16 cellular contexts compared by ENCODE assay signal in the genomic region with DNA sequence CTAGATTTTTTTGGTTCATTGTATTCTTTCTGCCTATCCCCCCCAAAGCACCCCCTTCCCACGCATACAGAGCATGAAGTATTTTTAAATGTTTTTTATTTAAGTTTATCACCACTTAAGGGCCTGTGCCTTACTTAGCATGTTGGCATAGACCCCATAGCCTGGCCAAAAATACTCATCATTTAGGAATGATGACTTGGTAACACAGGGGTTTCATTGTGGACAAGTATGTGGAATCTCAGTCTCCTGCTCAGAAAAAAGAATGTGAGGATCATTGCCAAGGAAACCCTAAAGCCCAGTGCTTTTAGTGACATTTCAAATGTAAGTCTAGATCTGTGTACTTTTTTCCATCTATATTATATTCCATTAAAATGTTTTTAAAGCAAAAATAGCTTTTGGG.
DNase-seq lines count a peak whose midpoint lies in the region; ATAC-seq and TF ChIP-seq lines count a peak whose summit lies in the region.
"Had no signal": no experiment of that assay in that cellular context is flagged by ENCODE, and none has a peak within 500 bp of the region (broad histone marks: within the 10 kb centered on the region; RNA-seq: fewer than 3 reads in every experiment).

No MANE protein-coding gene starts in this region.

- TF ChIP-seq EP300 in SK-N-SH (IDR thresholded peaks at IDR 0.05; ENCODE audit: borderline replicate concordance in 1 of 2, low read depth in 1 of 2, low read length in 1 of 2) (peak in 1 of 2 experiments; percentile 79; a peak in 1 of 4 replicates), gastroesophageal sphincter (IDR thresholded peaks at IDR 0.05) (no peak)

- no peak for ATAC-seq in gastroesophageal sphincter
- ATAC-seq: left ventricle myocardium superior; naive thymus-derived CD8-positive, alpha-beta T cell had no signal

- H3F3A ChIP-seq in GM23248 (ENCODE audit: insufficient read depth) (peaks cover 19% of the 10 kb centered on the region; the same call in 1 of the 2 replicates), SK-N-SH (replicated peaks; ENCODE audit: insufficient read depth) (peaks cover 28% of the 10 kb centered on the region)

- TF ChIP-seq RAD21 in SK-N-SH (IDR thresholded peaks at IDR 0.05; ENCODE audit: low read length) = no peak

- POLR2A ChIA-PET in SK-N-SH (lab: Yijun Ruan, JAX) = no interaction called here

- CTCF ChIA-PET in SK-N-SH (lab: Yijun Ruan, JAX) = no interaction called here

- peaks cover 16% of the 10 kb centered on the region for H3K4me1 Mint-ChIP-seq in glutamatergic neuron (ENCODE audit: low read depth, unreplicated experiment)
- H3K4me1 Mint-ChIP-seq: naive thymus-derived CD8-positive, alpha-beta T cell had no signal

- no peak for TF ChIP-seq CTCF in SK-N-SH (IDR thresholded peaks at IDR 0.05)
- no peak for TF ChIP-seq CTCF in fibroblast of pulmonary artery (IDR thresholded peaks at IDR 0.05; ENCODE audit: low read length, missing control alignments)
- TF ChIP-seq CTCF in gastroesophageal sphincter (IDR thresholded peaks at IDR 0.05) = no peak
- TF ChIP-seq CTCF in GM20000 (IDR thresholded peaks at IDR 0.05; ENCODE audit: extremely low read depth, missing control alignments) = no peak
- no peak for TF ChIP-seq CTCF in glutamatergic neuron (IDR thresholded peaks at IDR 0.05; ENCODE audit: partially characterized antibody, unreplicated experiment)

- 68 to 92% methylated on average over 1 of the region's 1 CpG for WGBS in GM23248 (ENCODE audit: low coverage in 1 of 2, low lambda C conversion rate in 2 of 2, missing lambda C conversion rate in 2 of 2), 2 experiments
- WGBS in SK-N-SH (ENCODE audit: low lambda C conversion rate) = 12% methylated on average over 1 of the region's 1 CpG
- WGBS in gastroesophageal sphincter (ENCODE audit: low coverage in 1 of 2), 2 donors = 50 to 60% methylated on average over 1 of the region's 1 CpG

- no peaks in the 10 kb centered on the region for H3K27me3 ChIP-seq in GM23248 (replicated peaks; ENCODE audit: insufficient read depth)
- no peaks in the 10 kb centered on the region for H3K27me3 ChIP-seq in SK-N-SH (ENCODE audit: insufficient read depth)
- H3K27me3 ChIP-seq in gastroesophageal sphincter = no peaks in the 10 kb centered on the region
- H3K27me3 ChIP-seq: cardiac muscle cell, thyroid gland had no signal

- H4K20me1 ChIP-seq in GM23248 (ENCODE audit: insufficient read depth) = no peaks in the 10 kb centered on the region
- H4K20me1 ChIP-seq in SK-N-SH (ENCODE audit: insufficient read depth) = no peaks in the 10 kb centered on the region

- no peak overlapping the region for H3K4me3 ChIP-seq in GM23248
- H3K4me3 ChIP-seq in SK-N-SH (ENCODE audit: low read depth in 2 of 2, low read length in 1 of 2) = no peak overlapping the region
- no peak overlapping the region for H3K4me3 ChIP-seq in fibroblast of pulmonary artery (replicated peaks; ENCODE audit: low read depth, low read length)
- no peak overlapping the region for H3K4me3 ChIP-seq in gastroesophageal sphincter
- H3K4me3 ChIP-seq: cardiac muscle cell, thyroid gland had no signal

- H3K27me3 Mint-ChIP-seq in glutamatergic neuron (ENCODE audit: unreplicated experiment) = no peaks in the 10 kb centered on the region

- H3K79me2 ChIP-seq in GM23248 (ENCODE audit: insufficient read depth) = peaks cover 90% of the 10 kb centered on the region
- H3K79me2 ChIP-seq in SK-N-SH (ENCODE audit: insufficient read depth) = peaks cover 96% of the 10 kb centered on the region

- no peak overlapping the region for H3K27ac Mint-ChIP-seq in glutamatergic neuron (ENCODE audit: unreplicated experiment)
- H3K27ac Mint-ChIP-seq: naive thymus-derived CD8-positive, alpha-beta T cell had no signal

- no peak overlapping the region for H3K4me3 Mint-ChIP-seq in glutamatergic neuron (ENCODE audit: unreplicated experiment)
- H3K4me3 Mint-ChIP-seq: naive thymus-derived CD8-positive, alpha-beta T cell had no signal

- no peaks in the 10 kb centered on the region for H3K9me3 Mint-ChIP-seq in glutamatergic neuron (ENCODE audit: unreplicated experiment)
- H3K9me3 Mint-ChIP-seq: naive thymus-derived CD8-positive, alpha-beta T cell had no signal

- H3K27ac ChIP-seq in GM23248 (peak overlapping the region; percentile 41), SK-N-SH (ENCODE audit: low read depth in 2 of 2, low read length in 1 of 2) (peak overlapping the region; percentile 22 to 78; a peak in 3 of 4 replicates), gastroesophageal sphincter (no peak overlapping the region)
- H3K27ac ChIP-seq: cardiac muscle cell, thyroid gland had no signal

- TF ChIP-seq POLR2A in gastroesophageal sphincter (IDR thresholded peaks at IDR 0.05) = no peak

- H3K9me3 ChIP-seq in GM23248 (ENCODE audit: low read depth) (no peaks in the 10 kb centered on the region), SK-N-SH (no peaks in the 10 kb centered on the region), gastroesophageal sphincter (no peaks in the 10 kb centered on the region)
- H3K9me3 ChIP-seq: Caco-2, thyroid gland had no signal

- H3K9me2 ChIP-seq in GM23248 (ENCODE audit: insufficient read depth) (no peaks in the 10 kb centered on the region), SK-N-SH (no peaks in the 10 kb centered on the region)

- no peaks in the 10 kb centered on the region for H3K36me3 Mint-ChIP-seq in glutamatergic neuron (ENCODE audit: unreplicated experiment)
- H3K36me3 Mint-ChIP-seq: naive thymus-derived CD8-positive, alpha-beta T cell had no signal

- no peak overlapping the region for H3K9ac ChIP-seq in GM23248
- H3K9ac ChIP-seq in SK-N-SH = no peak overlapping the region; the same call in 1 of the 2 replicates

- in situ Hi-C loops in GM23248 (cut with MboI) = loop anchor here (10.0 to 25.0 kb wide), 2 partner anchors 128 to 901 kb away; no protein-coding TSS in a partner anchor

- DNase-seq in GM23248 (peak; percentile 74), SK-N-SH (no peak), fibroblast of pulmonary artery (ENCODE audit: low read depth) (peak; percentile 81), NCI-H82 (lab: John Stamatoyannopoulos, UW) (no peak), GM20000 (ENCODE audit: low spot score) (no peak), glutamatergic neuron (no peak)
- DNase-seq: activated gamma-delta T cell treated with Interleukin-2 at 50 U/mL for 16 hours; Caco-2; hypothalamus; left ventricle myocardium superior; naive thymus-derived CD8-positive, alpha-beta T cell; NCI-H1048; NCI-H2171 treated with DMSO at 0.1 percent for 48 hours; thyroid gland had no signal

- peaks cover 45% of the 10 kb centered on the region for H3K4me1 ChIP-seq in GM23248 (ENCODE audit: insufficient read depth)
- peaks cover 24 to 34% of the 10 kb centered on the region in 2 experiments for H3K4me1 ChIP-seq in SK-N-SH (ENCODE audit: control insufficient read depth in 1 of 2, insufficient read depth in 2 of 2, low read depth in 1 of 2, low read length in 1 of 2)
- H3K4me1 ChIP-seq in gastroesophageal sphincter = no peaks in the 10 kb centered on the region
- H3K4me1 ChIP-seq: Caco-2, thyroid gland had no signal

- H3K36me3 ChIP-seq in GM23248 (ENCODE audit: low read depth) = no peaks in the 10 kb centered on the region
- peaks cover 0 to 11% of the 10 kb centered on the region in 2 experiments for H3K36me3 ChIP-seq in SK-N-SH (replicated peaks in 1 of 2; ENCODE audit: control insufficient read depth in 1 of 2, insufficient read depth in 2 of 2, low read length in 1 of 2)
- H3K36me3 ChIP-seq in gastroesophageal sphincter = no peaks in the 10 kb centered on the region
- H3K36me3 ChIP-seq: cardiac muscle cell, thyroid gland had no signal

- H3K4me2 ChIP-seq in GM23248 (ENCODE audit: unreplicated experiment) = peak overlapping the region; percentile 52
- H3K4me2 ChIP-seq in SK-N-SH = 0 out of 2 replicates have a peak overlapping the region, but pooled peaks have one; percentile 23

- no peak overlapping the region for H2AFZ ChIP-seq in GM23248
- no peak overlapping the region for H2AFZ ChIP-seq in SK-N-SH (ENCODE audit: low read depth)

TF ChIP-seq in SK-N-SH, 30 proteins besides CTCF, POLR2A, EP300 and RAD21:
- TF ChIP-seq SIN3A (IDR thresholded peaks at IDR 0.05; ENCODE audit: borderline replicate concordance, low read depth, low read length) (no peak), JUND (IDR thresholded peaks at IDR 0.05) (peak; percentile 82), ELF1 (IDR thresholded peaks at IDR 0.05) (peak; percentile 13; the same call in 1 of the 2 replicates), RXRA (IDR thresholded peaks at IDR 0.05; ENCODE audit: borderline replicate concordance, low read depth) (peak; percentile 26; the same call in 1 of the 2 replicates), GABPA (IDR thresholded peaks at IDR 0.05; ENCODE audit: low read depth) (no peak), FOXM1 (IDR thresholded peaks at IDR 0.05; ENCODE audit: low read depth) (no peak), TCF12 (IDR thresholded peaks at IDR 0.05) (peak; percentile 65), NFIC (IDR thresholded peaks at IDR 0.05; ENCODE audit: borderline replicate concordance) (peak; percentile 97), SMC3 (IDR thresholded peaks at IDR 0.05; ENCODE audit: low read depth, low read length) (no peak), FOSL2 (IDR thresholded peaks at IDR 0.05; ENCODE audit: borderline replicate concordance, low read depth) (peak; percentile 73; the same call in 1 of the 2 replicates), FOXJ3 (CRISPR knock-in tag; IDR thresholded peaks at IDR 0.05) (no peak), TEAD4 (IDR thresholded peaks at IDR 0.05; ENCODE audit: borderline replicate concordance, insufficient read depth) (peak; percentile 83), MEF2A (IDR thresholded peaks at IDR 0.05; ENCODE audit: borderline replicate concordance, low read depth) (0 out of 2 replicates have a peak, but pooled peaks have one; percentile 57), CHD2 (IDR thresholded peaks at IDR 0.05; ENCODE audit: low read length, partially characterized antibody) (no peak)
- TF ChIP-seq, protein P1, sequence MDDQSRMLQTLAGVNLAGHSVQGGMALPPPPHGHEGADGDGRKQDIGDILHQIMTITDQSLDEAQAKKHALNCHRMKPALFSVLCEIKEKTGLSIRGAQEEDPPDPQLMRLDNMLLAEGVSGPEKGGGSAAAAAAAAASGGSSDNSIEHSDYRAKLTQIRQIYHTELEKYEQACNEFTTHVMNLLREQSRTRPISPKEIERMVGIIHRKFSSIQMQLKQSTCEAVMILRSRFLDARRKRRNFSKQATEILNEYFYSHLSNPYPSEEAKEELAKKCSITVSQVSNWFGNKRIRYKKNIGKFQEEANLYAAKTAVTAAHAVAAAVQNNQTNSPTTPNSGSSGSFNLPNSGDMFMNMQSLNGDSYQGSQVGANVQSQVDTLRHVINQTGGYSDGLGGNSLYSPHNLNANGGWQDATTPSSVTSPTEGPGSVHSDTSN (IDR thresholded peaks at IDR 0.05) = peak; percentile 56

Comparison
In these comparisons a context has a peak if more than half of its experiments do, and no peak if none do; other contexts are left out.
1. DNase-seq: peak in GM23248 (single experiment) and fibroblast of pulmonary artery (single experiment); none in SK-N-SH (single experiment), NCI-H82 (single experiment), GM20000 (single experiment) and glutamatergic neuron (single experiment).
2. H3K27ac ChIP-seq: peak in GM23248 (single experiment) and SK-N-SH (2 of 2); none in gastroesophageal sphincter (0 of 4).